8 cellular contexts compared by ENCODE assay signal in the genomic region with DNA sequence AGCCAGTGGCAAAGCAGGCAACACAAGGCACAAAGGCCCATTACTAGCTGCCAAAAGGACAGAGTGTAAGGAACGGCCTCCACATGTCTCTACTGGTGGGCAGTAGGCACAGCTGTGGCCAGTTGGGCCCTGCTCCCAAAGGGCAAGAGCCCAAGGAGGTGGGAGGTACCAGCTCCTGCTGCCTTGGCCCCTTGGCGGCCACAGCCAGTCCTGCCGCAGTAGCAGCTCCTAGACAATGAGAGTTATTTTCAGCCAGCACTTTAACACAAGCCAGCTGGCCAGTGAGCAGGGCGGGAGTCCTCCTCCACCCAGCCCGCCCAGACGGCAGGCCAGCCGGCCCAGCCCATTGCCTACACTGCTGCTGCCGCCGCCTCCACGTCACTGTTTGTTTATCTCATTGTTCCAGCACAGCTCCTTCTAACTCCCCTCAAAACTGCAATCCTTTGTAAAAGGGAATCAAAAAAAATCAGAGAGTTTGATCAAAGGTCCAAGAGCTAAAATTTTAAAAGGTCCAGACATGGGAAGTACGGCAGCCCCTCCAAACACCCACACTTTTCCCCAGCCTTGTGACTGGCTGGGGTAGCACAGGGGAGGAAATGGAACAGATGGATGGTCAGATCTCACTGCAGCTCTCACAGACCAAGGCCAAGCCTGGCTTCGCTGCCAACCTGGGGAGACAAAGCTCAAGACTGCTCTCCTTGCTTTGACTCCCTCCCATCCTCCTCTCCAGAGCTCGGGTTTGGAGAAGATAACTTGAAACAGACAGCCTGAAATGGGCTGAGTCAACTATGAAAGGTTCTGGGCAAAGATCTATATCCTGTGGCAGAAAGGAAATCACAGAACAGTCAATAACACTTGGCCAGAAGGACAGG. TPM values are rescaled to one million over a fixed set of nuclear protein-coding genes. Genes with fewer than 3 reads are reported as not detected.
DNase-seq lines count a peak whose midpoint lies in the region; ATAC-seq, FAIRE-seq and TF ChIP-seq lines count a peak whose summit lies in the region.

No MANE protein-coding gene starts in this region.

- TF ChIP-seq RAD21 in SK-N-SH (IDR thresholded peaks at IDR 0.05; ENCODE audit: low read length): no peak

- DNase-seq in H54 (ENCODE audit: insufficient read length, low spot score) (peak; percentile 67), SK-N-SH (peak; percentile 89), right lobe of liver (peak; percentile 63 to 70 (median 70)), MM.1S (no peak), NCI-H1694 (lab: John Stamatoyannopoulos, UW) (no peak)
- no peak for DNase-seq in stimulated activated naive CD8-positive, alpha-beta T cell treated with anti-CD3 and anti-CD28 coated beads, Interleukin-15, Interleukin-2, amounts not matched to agents 100 U/mL and 50 U/mL, for 24 hours

- H4K20me1 ChIP-seq in SK-N-SH (ENCODE audit: insufficient read depth) (peaks cover 5% of the 10 kb centered on the region; the same call in 1 of the 2 replicates), MM.1S (ENCODE audit: insufficient read depth, low read length) (no peaks in the 10 kb centered on the region)

- H3K27ac ChIP-seq in ACC112 (ENCODE audit: low read depth, low read length): peak overlapping the region; percentile 89
- H3K27ac ChIP-seq in SK-N-SH (ENCODE audit: low read depth in 2 of 2, low read length in 1 of 2): peak overlapping the region; percentile 96 to 98
- peak overlapping the region; percentile 81 for H3K27ac ChIP-seq in ectodermal cell (ENCODE audit: insufficient read depth, low read depth, low read length, poor library complexity, severe bottlenecking)
- peak overlapping the region; percentile 65 to 71 (median 66) for H3K27ac ChIP-seq in right lobe of liver
- no peak overlapping the region for H3K27ac ChIP-seq in MM.1S (ENCODE audit: low read length)

- H3K4me3 ChIP-seq in ACC112 (ENCODE audit: low read depth, low read length) (peak overlapping the region; percentile 46), SK-N-SH (ENCODE audit: low read depth in 2 of 2, low read length in 1 of 2) (peak overlapping the region in 1 of 2 experiments; percentile 46; a peak in 2 of 4 replicates), ectodermal cell (ENCODE audit: insufficient read depth, low read depth, low read length) (no peak overlapping the region), right lobe of liver (no peak overlapping the region), MM.1S (ENCODE audit: low read length) (no peak overlapping the region)

- H3K36me3 ChIP-seq in ACC112 (ENCODE audit: insufficient read depth, low read length): no peaks in the 10 kb centered on the region
- H3K36me3 ChIP-seq in SK-N-SH (replicated peaks in 1 of 2; ENCODE audit: control insufficient read depth in 1 of 2, insufficient read depth in 2 of 2, low read length in 1 of 2): no peaks in the 10 kb centered on the region
- no peaks in the 10 kb centered on the region for H3K36me3 ChIP-seq in ectodermal cell (ENCODE audit: control insufficient read depth, insufficient read depth, low read length)
- no peaks in the 10 kb centered on the region for H3K36me3 ChIP-seq in right lobe of liver
- H3K36me3 ChIP-seq in MM.1S (replicated peaks; ENCODE audit: insufficient read depth, low read length): no peaks in the 10 kb centered on the region

- H3K4me1 ChIP-seq in ACC112 (ENCODE audit: control insufficient read depth, insufficient read depth, low read length, unreplicated experiment): peaks cover 34% of the 10 kb centered on the region
- H3K4me1 ChIP-seq in SK-N-SH (ENCODE audit: control insufficient read depth in 1 of 2, insufficient read depth in 2 of 2, low read depth in 1 of 2, low read length in 1 of 2): peaks cover 34 to 49% of the 10 kb centered on the region in 2 experiments
- H3K4me1 ChIP-seq in ectodermal cell (ENCODE audit: control insufficient read depth, insufficient read depth, low read length): peaks cover 30% of the 10 kb centered on the region
- H3K4me1 ChIP-seq in right lobe of liver: peaks cover 0 to 2% (median 0%) of the 10 kb centered on the region in 4 donors
- peaks cover 16% of the 10 kb centered on the region for H3K4me1 ChIP-seq in MM.1S (ENCODE audit: low read length)

- 0 out of 2 replicates have a peak, but pooled peaks have one; percentile 26 for TF ChIP-seq POLR2A in H54 (IDR thresholded peaks at IDR 0.05; ENCODE audit: low read depth, low read length)
- peak; percentile 50 for TF ChIP-seq POLR2A in right lobe of liver (IDR thresholded peaks at IDR 0.05)

- H3K79me2 ChIP-seq in ACC112 (ENCODE audit: control insufficient read depth, insufficient read depth, low read length, unreplicated experiment): peaks cover 60% of the 10 kb centered on the region
- H3K79me2 ChIP-seq in SK-N-SH (ENCODE audit: insufficient read depth): peaks cover 83% of the 10 kb centered on the region
- no peaks in the 10 kb centered on the region for H3K79me2 ChIP-seq in MM.1S (ENCODE audit: low read length)

- H3K27me3 ChIP-seq in ACC112 (ENCODE audit: insufficient read depth, low read length) (no peaks in the 10 kb centered on the region), SK-N-SH (ENCODE audit: insufficient read depth) (no peaks in the 10 kb centered on the region), ectodermal cell (ENCODE audit: control insufficient read depth, insufficient read depth, low read length, poor library complexity, severe bottlenecking) (no peaks in the 10 kb centered on the region), right lobe of liver (no peaks in the 10 kb centered on the region), MM.1S (replicated peaks; ENCODE audit: insufficient read depth, low read length) (no peaks in the 10 kb centered on the region)

- H3K9me2 ChIP-seq in SK-N-SH (no peaks in the 10 kb centered on the region), MM.1S (replicated peaks; ENCODE audit: insufficient read depth, low read length) (no peaks in the 10 kb centered on the region)

- H3K9me3 ChIP-seq in SK-N-SH (no peaks in the 10 kb centered on the region), ectodermal cell (ENCODE audit: control insufficient read depth, low read length) (no peaks in the 10 kb centered on the region), right lobe of liver (no peaks in the 10 kb centered on the region), MM.1S (replicated peaks; ENCODE audit: insufficient read depth, low read length) (no peaks in the 10 kb centered on the region)

- intact Hi-C loops in right lobe of liver (cut with DNase I): no loop called here

- FAIRE-seq in H54 (lab: Jason Lieb, UNC): no peak

- peak overlapping the region; percentile 83 for H3K4me2 ChIP-seq in SK-N-SH
- H3K4me2 ChIP-seq in MM.1S (ENCODE audit: low read depth, low read length): no peak overlapping the region

- H3F3A ChIP-seq in SK-N-SH (replicated peaks; ENCODE audit: insufficient read depth) (peaks cover 26% of the 10 kb centered on the region), MM.1S (ENCODE audit: insufficient read depth, low read length) (no peaks in the 10 kb centered on the region)

- peak; percentile 82 to 88 (median 86) for ATAC-seq in right lobe of liver
- ATAC-seq in stimulated activated naive CD8-positive, alpha-beta T cell treated with anti-CD3 and anti-CD28 coated beads, Interleukin-15, Interleukin-2, amounts not matched to agents 100 U/mL and 50 U/mL, for 24 hours: peak; percentile 42

- 15% methylated on average over 11 of the region's 13 CpGs for WGBS in SK-N-SH (ENCODE audit: low lambda C conversion rate)
- WGBS in ectodermal cell, 2 experiments: 22 to 24% methylated on average over 13 of the region's 13 CpGs
- WGBS in right lobe of liver (ENCODE audit: insufficient coverage, low coverage, low lambda C conversion rate, missing lambda C conversion rate): 38% methylated on average over 5 of the region's 13 CpGs

- CTCF ChIA-PET in SK-N-SH (lab: Yijun Ruan, JAX): interaction anchor here (0.9 to 4.2 kb wide), 15 partner anchors 10 to 326 kb away, joined by 3 to 29 read pairs (median 7); a partner anchor contains a TSS

- POLR2A ChIA-PET in SK-N-SH (lab: Yijun Ruan, JAX): interaction anchor here (0.5 to 3.2 kb wide), 14 partner anchors 9 to 196 kb away, joined by 3 to 20 read pairs (median 4); a partner anchor contains a TSS

- TF ChIP-seq CTCF in SK-N-SH (IDR thresholded peaks at IDR 0.05) (peak; percentile 44), right lobe of liver (IDR thresholded peaks at IDR 0.05) (peak in 1 of 4 donors; percentile 16), MM.1S (IDR thresholded peaks at IDR 0.05; ENCODE audit: low read length) (no peak)

- peak overlapping the region; percentile 79 for H3K9ac ChIP-seq in SK-N-SH
- no peak overlapping the region for H3K9ac ChIP-seq in MM.1S (ENCODE audit: low read length)

- peak; percentile 17 to 43; a peak in 2 of 4 replicates for TF ChIP-seq EP300 in SK-N-SH (IDR thresholded peaks at IDR 0.05; ENCODE audit: borderline replicate concordance in 1 of 2, low read depth in 1 of 2, low read length in 1 of 2)

- H2AFZ ChIP-seq in ACC112 (ENCODE audit: low read length, unreplicated experiment) (peak overlapping the region; percentile 52), SK-N-SH (ENCODE audit: low read depth) (peak overlapping the region; percentile 29; the same call in 1 of the 2 replicates), MM.1S (ENCODE audit: low read length) (no peak overlapping the region)

TF ChIP-seq in SK-N-SH, 30 proteins besides CTCF, POLR2A, EP300 and RAD21 (continues in another document):
- TF ChIP-seq TAF1 (IDR thresholded peaks at IDR 0.05; ENCODE audit: borderline replicate concordance, low read depth, low read length) (peak; percentile 67; the same call in 1 of the 2 replicates), RCOR1 (IDR thresholded peaks at IDR 0.05; ENCODE audit: low read length) (peak; percentile 20), FOXJ3 (CRISPR knock-in tag; IDR thresholded peaks at IDR 0.05) (no peak), MEF2A (IDR thresholded peaks at IDR 0.05; ENCODE audit: borderline replicate concordance, low read depth) (peak; percentile 70; the same call in 1 of the 2 replicates), FOXM1 (IDR thresholded peaks at IDR 0.05; ENCODE audit: low read depth) (no peak), SMC3 (IDR thresholded peaks at IDR 0.05; ENCODE audit: low read depth, low read length) (peak; percentile 8; the same call in 1 of the 2 replicates), POLR2AphosphoS5 (IDR thresholded peaks at IDR 0.05; ENCODE audit: low read depth, low read length) (peak; percentile 53)

RNA-seq across cellular contexts. Expression of a gene that starts 33.5 kb away (rescaled TPM):
- 10.2 and 13.1 TPM in 2 replicates for polyA plus RNA-seq in SK-N-SH (2012; rRNA removed)
- polyA plus RNA-seq in SK-N-SH (2012; cell fraction: cytosol; rRNA removed): 6.6 and 8.8 TPM in 2 replicates
- 19.5 and 24.9 TPM in 2 replicates for polyA plus RNA-seq in SK-N-SH (2012; cell fraction: nucleus; rRNA removed)
- 17.9 TPM for polyA plus RNA-seq in ectodermal cell (2013, experiment 1 of 4)
- 19.8 TPM for polyA plus RNA-seq in ectodermal cell (2013, experiment 2 of 4)
- 11.4 TPM for polyA plus RNA-seq in ectodermal cell (2013, experiment 3 of 4)
- 13.5 TPM for polyA plus RNA-seq in ectodermal cell (2013, experiment 4 of 4)
- 1 to 10 TPM; 2.1 to 4.9 (median 2.9) TPM for total RNA-seq in right lobe of liver

RNA-seq across cellular contexts. Expression of a gene that starts 50.3 kb away (rescaled TPM):
- 24.3 and 27.0 TPM in 2 replicates for polyA plus RNA-seq in SK-N-SH (2012; rRNA removed)
- 11.2 and 14.6 TPM in 2 replicates for polyA plus RNA-seq in SK-N-SH (2012; cell fraction: cytosol; rRNA removed)
- polyA plus RNA-seq in SK-N-SH (2012; cell fraction: nucleus; rRNA removed): 125 TPM in 2 replicates
- polyA plus RNA-seq in ectodermal cell (2013, experiment 1 of 4): 33.4 TPM
- polyA plus RNA-seq in ectodermal cell (2013, experiment 2 of 4): 37.4 TPM
- 29.2 TPM for polyA plus RNA-seq in ectodermal cell (2013, experiment 3 of 4)
- polyA plus RNA-seq in ectodermal cell (2013, experiment 4 of 4): 38.4 TPM
- total RNA-seq in right lobe of liver: 1 to 10 TPM; 4.7 to 8.2 (median 6.3) TPM

Comparison
In these comparisons a context has a peak if more than half of its experiments do, and no peak if none do; other contexts are left out.
1. DNase-seq: peak in H54 (single experiment), SK-N-SH (single experiment) and right lobe of liver (3 of 3); none in stimulated activated naive CD8-positive, alpha-beta T cell treated with anti-CD3 and anti-CD28 coated beads, Interleukin-15, Interleukin-2, amounts not matched to agents 100 U/mL and 50 U/mL, for 24 hours (single experiment), MM.1S (single experiment) and NCI-H1694 (single experiment).